ENCODE assay signal across 8 cellular contexts in the genomic region with DNA sequence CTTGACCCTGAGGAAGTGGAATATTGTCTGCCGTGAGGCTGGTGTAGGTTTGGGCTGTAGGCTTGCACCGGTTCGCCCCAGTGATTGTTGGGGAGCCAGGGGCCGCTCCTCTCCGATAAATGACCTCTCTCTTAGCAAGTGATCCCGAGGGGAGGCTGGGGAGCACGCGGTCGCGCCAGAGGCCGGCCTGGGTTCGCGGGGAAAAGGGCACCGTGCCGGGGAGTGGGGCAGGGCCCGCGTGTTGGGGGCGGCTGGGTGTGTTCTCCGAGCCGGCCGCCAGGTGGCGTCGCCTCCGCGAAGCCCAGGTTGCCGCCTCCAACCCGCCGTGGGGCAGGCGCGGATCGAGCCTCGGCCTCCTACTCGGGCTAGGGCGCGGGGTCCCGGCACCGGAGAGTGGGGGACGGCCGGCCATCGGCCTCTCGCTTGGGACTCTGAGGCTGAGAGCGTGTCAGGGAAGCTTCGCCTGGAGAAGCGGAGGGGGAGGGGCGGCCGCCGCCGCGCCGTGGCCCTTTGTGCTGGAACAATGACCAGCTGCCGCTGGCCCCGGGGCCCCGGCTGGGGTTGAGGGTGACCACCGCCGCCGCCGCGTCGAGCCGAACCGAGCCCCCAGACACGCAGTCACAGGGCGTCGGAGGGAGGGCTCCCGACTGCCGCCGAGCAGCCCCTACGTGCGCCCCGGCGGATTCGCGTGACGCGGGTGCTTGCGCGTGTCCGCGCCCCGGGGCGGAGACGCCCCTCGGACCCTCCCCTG. TPM values are rescaled to one million over a fixed set of nuclear protein-coding genes. Genes with fewer than 3 reads are reported as not detected.
A peak's percentile ranks its signal among the peaks of the same experiment; 100 is the strongest.
DNase-seq lines count a peak whose midpoint lies in the region; ATAC-seq, FAIRE-seq and TF ChIP-seq lines count a peak whose summit lies in the region.

No MANE protein-coding gene starts in this region.

- H3K4me3 Mint-ChIP-seq in neural crest cell = peak overlapping the region; percentile 90

- H3K4me1 Mint-ChIP-seq in neural crest cell = peaks cover 36% of the 10 kb centered on the region

- ATAC-seq in HG03521 (IDR thresholded peaks at IDR 0.05; ENCODE audit: unreplicated experiment) = peak; percentile 32

- peaks cover 2% of the 10 kb centered on the region for H3K27me3 Mint-ChIP-seq in neural crest cell (ENCODE audit: low read depth)

- peak overlapping the region; percentile 67 to 71 for H3K4me3 ChIP-seq in foreskin fibroblast (ENCODE audit: low read depth in 1 of 2, low read length in 2 of 2)

- no peak for FAIRE-seq in RCC 7860 (lab: Jason Lieb, UNC)

- TF ChIP-seq CTCF in foreskin fibroblast (IDR thresholded peaks at IDR 0.05; ENCODE audit: low read depth, low read length) = peak; percentile 86
- peak; percentile 98 for TF ChIP-seq CTCF in neural crest cell (conservative IDR thresholded peaks at IDR 0.05)

- H3K36me3 Mint-ChIP-seq in neural crest cell (ENCODE audit: low read depth) = peaks cover 4% of the 10 kb centered on the region

- no peaks in the 10 kb centered on the region for H3K9me3 Mint-ChIP-seq in neural crest cell

- H3K27ac Mint-ChIP-seq in neural crest cell (ENCODE audit: unreplicated experiment) = peak overlapping the region; percentile 92

- DNase-seq in CD1c-positive myeloid dendritic cell (ENCODE audit: extremely low spot score) (peak; percentile 84), GM19238 (ENCODE audit: insufficient read length, low spot score) (peak; percentile 94), RCC 7860 (ENCODE audit: low spot score) (peak; percentile 49), foreskin fibroblast (peak; percentile 81 to 91), neural crest cell (ENCODE audit: low read depth, low spot score) (peak; percentile 79), stromal cell of bone marrow (ENCODE audit: low read depth) (peak; percentile 56)
- peak; percentile 92 for DNase-seq in activated effector memory CD4-positive, alpha-beta T cell treated with anti-CD3 and anti-CD28 coated beads, Interleukin-2, amount 50 U/mL, for 16 hours

RNA-seq across cellular contexts. Expression of a gene that starts 0.4 kb away (rescaled TPM):
- total RNA-seq in neural crest cell = 70.8 and 71.0 TPM in 2 replicates

RNA-seq across cellular contexts. Expression of a gene that starts 11.8 kb away (rescaled TPM):
- 14.3 and 14.6 TPM in 2 replicates for total RNA-seq in neural crest cell

RNA-seq across cellular contexts. Expression of a gene that starts 11.9 kb away (rescaled TPM):
- total RNA-seq in neural crest cell = 62.9 and 64.0 TPM in 2 replicates

RNA-seq across cellular contexts. Expression of a gene that starts 29.9 kb away (rescaled TPM):
- 7.0 and 9.1 TPM in 2 replicates for total RNA-seq in neural crest cell

RNA-seq across cellular contexts. Expression of a gene that starts 31.8 kb away (rescaled TPM):
- total RNA-seq in neural crest cell = 0.50 and 0.68 TPM in 2 replicates

Comparison
In these comparisons a context has a peak if more than half of its experiments do, and no peak if none do; other contexts are left out.
1. Peak in every context shown above with its lines: DNase-seq, ATAC-seq and H3K4me3 ChIP-seq.